29 cellular contexts compared by ENCODE assay signal in the genomic region with DNA sequence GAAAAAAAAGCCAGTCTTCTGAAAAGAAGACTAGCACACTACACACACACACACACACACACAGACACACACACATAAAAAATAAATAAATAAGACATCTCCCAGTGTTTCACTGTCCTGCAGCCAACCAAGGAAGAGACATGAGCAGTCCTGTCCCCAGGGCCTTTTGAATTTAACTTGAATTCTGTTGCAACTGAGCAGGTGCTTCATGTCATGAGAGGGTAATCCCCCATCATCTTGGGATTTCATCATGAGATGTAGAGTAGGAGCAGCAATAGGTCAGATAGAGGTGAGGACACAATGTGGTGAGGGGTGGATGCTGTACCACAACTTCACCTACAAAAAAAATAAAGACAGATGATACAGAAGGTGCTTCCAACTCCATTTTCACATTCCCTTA.
"Had no signal": no experiment of that assay in that cellular context is flagged by ENCODE, and none has a peak within 500 bp of the region (broad histone marks: within the 10 kb centered on the region; RNA-seq: fewer than 3 reads in every experiment).

No MANE protein-coding gene starts in this region.

- H3K4me1 ChIP-seq: ascending aorta had no signal

- H3K4me3 ChIP-seq: ascending aorta, cardiac muscle cell had no signal

- H3K36me3 ChIP-seq: ascending aorta, cardiac muscle cell had no signal

- H3K9me3 ChIP-seq: ascending aorta had no signal

- H3K27me3 ChIP-seq: ascending aorta, cardiac muscle cell had no signal

- ATAC-seq: activated CD8-positive, alpha-beta T cell treated with anti-CD3 and anti-CD28 coated beads for 36 hours; activated naive CD8-positive, alpha-beta T cell treated with anti-CD3 and anti-CD28 coated beads, Interleukin-2, amount 50 U/mL, for 24 hours; activated T-cell treated with anti-CD3 and anti-CD28 coated beads, Interleukin-2, amount 50 U/mL, for 4 hours; activated T-cell treated with anti-CD3 and anti-CD28 coated beads, Interleukin-2, amount 50 U/mL, for 72 hours; activated T-helper 17 cell treated with anti-CD3 and anti-CD28 coated beads, Interleukin-2, amount 50 U/mL, for 72 hours had no signal

- DNase-seq: activated B cell treated with CpG ODN at 0.5 μM for 24 hours; activated CD4-positive, alpha-beta memory T cell treated with anti-CD3 and anti-CD28 coated beads for 36 hours; activated CD4-positive, alpha-beta T cell treated with anti-CD3 and anti-CD28 coated beads for 4 hours; activated CD4-positive, alpha-beta T cell treated with anti-CD3 and anti-CD28 coated beads, Interleukin-2, amount 10 ng/mL, durations not matched to agents 24 days and 14 days; activated CD4-positive, alpha-beta T cell treated with anti-CD3 and anti-CD28 coated beads, Interleukin-2, amount 50 U/mL, for 1 hour; activated CD4-positive, alpha-beta T cell treated with anti-CD3 and anti-CD28 coated beads, Interleukin-2, amount 50 U/mL, for 4 hours; activated CD4-positive, CD25-positive, alpha-beta regulatory T cell treated with anti-CD3 and anti-CD28 coated beads, Interleukin-2, amount 50 U/mL, for 72 hours; activated CD8-positive, alpha-beta memory T cell treated with anti-CD3 and anti-CD28 coated beads, Interleukin-2, amount 50 U/mL, for 4 hours; activated CD8-positive, alpha-beta T cell treated with anti-CD3 and anti-CD28 coated beads for 36 hours; activated effector memory CD4-positive, alpha-beta T cell treated with anti-CD3 and anti-CD28 coated beads, Interleukin-2, amount 50 U/mL, for 16 hours; activated gamma-delta T cell treated with Interleukin-2 at 50 U/mL for 16 hours; activated naive CD4-positive, alpha-beta T cell treated with anti-CD3 and anti-CD28 coated beads, Interleukin-2, amount 10 ng/mL, durations not matched to agents 7 days and 5 days; activated naive CD4-positive, alpha-beta T cell treated with Interleukin-2 at 50 U/mL for 16 hours; activated naive CD8-positive, alpha-beta T cell treated with anti-CD3 and anti-CD28 coated beads, Interleukin-2, amount 10 ng/mL, durations not matched to agents 7 days and 5 days; activated naive CD8-positive, alpha-beta T cell treated with anti-CD3 and anti-CD28 coated beads, Interleukin-2, amount 50 U/mL, for 24 hours; activated T-cell treated with anti-CD3 and anti-CD28 coated beads for 4 hours; activated T-cell treated with anti-CD3 and anti-CD28 coated beads, Interleukin-2, amount 50 U/mL, for 1 hour; activated T-cell treated with anti-CD3 and anti-CD28 coated beads, Interleukin-2, amount 50 U/mL, for 4 hours; activated T-cell treated with anti-CD3 and anti-CD28 coated beads, Interleukin-2, amount 50 U/mL, for 72 hours; amygdala; anterior cingulate cortex; central memory CD4-positive, alpha-beta T cell; T-helper 1 cell; T-helper 2 cell; T-helper 9 cell had no signal

- H3K27ac ChIP-seq: ascending aorta, cardiac muscle cell, VCaP had no signal
